In genomic region chr11:111729441-111729840, GRCh38 we compare ENCODE assay signal across 2 cellular contexts.
TF ChIP-seq lines count a peak whose summit lies in the region.

No MANE protein-coding gene starts in this region.

TF ChIP-seq in liver, 16 proteins besides CTCF, POLR2A, EP300 and RAD21 (continued from another document):
- TF ChIP-seq, protein P1, sequence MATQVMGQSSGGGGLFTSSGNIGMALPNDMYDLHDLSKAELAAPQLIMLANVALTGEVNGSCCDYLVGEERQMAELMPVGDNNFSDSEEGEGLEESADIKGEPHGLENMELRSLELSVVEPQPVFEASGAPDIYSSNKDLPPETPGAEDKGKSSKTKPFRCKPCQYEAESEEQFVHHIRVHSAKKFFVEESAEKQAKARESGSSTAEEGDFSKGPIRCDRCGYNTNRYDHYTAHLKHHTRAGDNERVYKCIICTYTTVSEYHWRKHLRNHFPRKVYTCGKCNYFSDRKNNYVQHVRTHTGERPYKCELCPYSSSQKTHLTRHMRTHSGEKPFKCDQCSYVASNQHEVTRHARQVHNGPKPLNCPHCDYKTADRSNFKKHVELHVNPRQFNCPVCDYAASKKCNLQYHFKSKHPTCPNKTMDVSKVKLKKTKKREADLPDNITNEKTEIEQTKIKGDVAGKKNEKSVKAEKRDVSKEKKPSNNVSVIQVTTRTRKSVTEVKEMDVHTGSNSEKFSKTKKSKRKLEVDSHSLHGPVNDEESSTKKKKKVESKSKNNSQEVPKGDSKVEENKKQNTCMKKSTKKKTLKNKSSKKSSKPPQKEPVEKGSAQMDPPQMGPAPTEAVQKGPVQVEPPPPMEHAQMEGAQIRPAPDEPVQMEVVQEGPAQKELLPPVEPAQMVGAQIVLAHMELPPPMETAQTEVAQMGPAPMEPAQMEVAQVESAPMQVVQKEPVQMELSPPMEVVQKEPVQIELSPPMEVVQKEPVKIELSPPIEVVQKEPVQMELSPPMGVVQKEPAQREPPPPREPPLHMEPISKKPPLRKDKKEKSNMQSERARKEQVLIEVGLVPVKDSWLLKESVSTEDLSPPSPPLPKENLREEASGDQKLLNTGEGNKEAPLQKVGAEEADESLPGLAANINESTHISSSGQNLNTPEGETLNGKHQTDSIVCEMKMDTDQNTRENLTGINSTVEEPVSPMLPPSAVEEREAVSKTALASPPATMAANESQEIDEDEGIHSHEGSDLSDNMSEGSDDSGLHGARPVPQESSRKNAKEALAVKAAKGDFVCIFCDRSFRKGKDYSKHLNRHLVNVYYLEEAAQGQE (IDR thresholded peaks at IDR 0.05), result no peak
- no peak for TF ChIP-seq GABPA (IDR thresholded peaks at IDR 0.05 in 1 of 2, conservative IDR thresholded peaks at IDR 0.05 in 1 of 2)
- TF ChIP-seq, protein P2, sequence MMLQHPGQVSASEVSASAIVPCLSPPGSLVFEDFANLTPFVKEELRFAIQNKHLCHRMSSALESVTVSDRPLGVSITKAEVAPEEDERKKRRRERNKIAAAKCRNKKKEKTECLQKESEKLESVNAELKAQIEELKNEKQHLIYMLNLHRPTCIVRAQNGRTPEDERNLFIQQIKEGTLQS (IDR thresholded peaks at IDR 0.05), result no peak
- TF ChIP-seq FOXA1 (IDR thresholded peaks at IDR 0.05), result no peak
- TF ChIP-seq EGR1 (IDR thresholded peaks at IDR 0.05; ENCODE audit: low read depth in 2 of 2), result no peak
- no peak for TF ChIP-seq FOXA2 (IDR thresholded peaks at IDR 0.05)
- no peak for TF ChIP-seq TAF1 (conservative IDR thresholded peaks at IDR 0.05)
- no peak for TF ChIP-seq YY1 (IDR thresholded peaks at IDR 0.05)
- no peak for TF ChIP-seq HNF4A (conservative IDR thresholded peaks at IDR 0.05)
- TF ChIP-seq HNF4G (IDR thresholded peaks at IDR 0.05), result no peak
- no peak for TF ChIP-seq NR2F2 (IDR thresholded peaks at IDR 0.05)
- no peak for TF ChIP-seq MAX (IDR thresholded peaks at IDR 0.05)
- TF ChIP-seq, protein P3, sequence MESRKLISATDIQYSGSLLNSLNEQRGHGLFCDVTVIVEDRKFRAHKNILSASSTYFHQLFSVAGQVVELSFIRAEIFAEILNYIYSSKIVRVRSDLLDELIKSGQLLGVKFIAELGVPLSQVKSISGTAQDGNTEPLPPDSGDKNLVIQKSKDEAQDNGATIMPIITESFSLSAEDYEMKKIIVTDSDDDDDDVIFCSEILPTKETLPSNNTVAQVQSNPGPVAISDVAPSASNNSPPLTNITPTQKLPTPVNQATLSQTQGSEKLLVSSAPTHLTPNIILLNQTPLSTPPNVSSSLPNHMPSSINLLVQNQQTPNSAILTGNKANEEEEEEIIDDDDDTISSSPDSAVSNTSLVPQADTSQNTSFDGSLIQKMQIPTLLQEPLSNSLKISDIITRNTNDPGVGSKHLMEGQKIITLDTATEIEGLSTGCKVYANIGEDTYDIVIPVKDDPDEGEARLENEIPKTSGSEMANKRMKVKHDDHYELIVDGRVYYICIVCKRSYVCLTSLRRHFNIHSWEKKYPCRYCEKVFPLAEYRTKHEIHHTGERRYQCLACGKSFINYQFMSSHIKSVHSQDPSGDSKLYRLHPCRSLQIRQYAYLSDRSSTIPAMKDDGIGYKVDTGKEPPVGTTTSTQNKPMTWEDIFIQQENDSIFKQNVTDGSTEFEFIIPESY (IDR thresholded peaks at IDR 0.05), result no peak
- TF ChIP-seq RXRA (IDR thresholded peaks at IDR 0.05), result no peak

TF ChIP-seq in HepG2, 621 proteins besides CTCF, POLR2A, EP300 and RAD21 (continued from another document):
- TF ChIP-seq SNAI1 (CRISPR knock-in tag; IDR thresholded peaks at IDR 0.05; ENCODE audit: borderline replicate concordance), result no peak
- no peak for TF ChIP-seq ZNF737 (CRISPR knock-in tag; IDR thresholded peaks at IDR 0.05; ENCODE audit: borderline replicate concordance)
